ENCODE assay signal across 8 cellular contexts in the genomic region with DNA sequence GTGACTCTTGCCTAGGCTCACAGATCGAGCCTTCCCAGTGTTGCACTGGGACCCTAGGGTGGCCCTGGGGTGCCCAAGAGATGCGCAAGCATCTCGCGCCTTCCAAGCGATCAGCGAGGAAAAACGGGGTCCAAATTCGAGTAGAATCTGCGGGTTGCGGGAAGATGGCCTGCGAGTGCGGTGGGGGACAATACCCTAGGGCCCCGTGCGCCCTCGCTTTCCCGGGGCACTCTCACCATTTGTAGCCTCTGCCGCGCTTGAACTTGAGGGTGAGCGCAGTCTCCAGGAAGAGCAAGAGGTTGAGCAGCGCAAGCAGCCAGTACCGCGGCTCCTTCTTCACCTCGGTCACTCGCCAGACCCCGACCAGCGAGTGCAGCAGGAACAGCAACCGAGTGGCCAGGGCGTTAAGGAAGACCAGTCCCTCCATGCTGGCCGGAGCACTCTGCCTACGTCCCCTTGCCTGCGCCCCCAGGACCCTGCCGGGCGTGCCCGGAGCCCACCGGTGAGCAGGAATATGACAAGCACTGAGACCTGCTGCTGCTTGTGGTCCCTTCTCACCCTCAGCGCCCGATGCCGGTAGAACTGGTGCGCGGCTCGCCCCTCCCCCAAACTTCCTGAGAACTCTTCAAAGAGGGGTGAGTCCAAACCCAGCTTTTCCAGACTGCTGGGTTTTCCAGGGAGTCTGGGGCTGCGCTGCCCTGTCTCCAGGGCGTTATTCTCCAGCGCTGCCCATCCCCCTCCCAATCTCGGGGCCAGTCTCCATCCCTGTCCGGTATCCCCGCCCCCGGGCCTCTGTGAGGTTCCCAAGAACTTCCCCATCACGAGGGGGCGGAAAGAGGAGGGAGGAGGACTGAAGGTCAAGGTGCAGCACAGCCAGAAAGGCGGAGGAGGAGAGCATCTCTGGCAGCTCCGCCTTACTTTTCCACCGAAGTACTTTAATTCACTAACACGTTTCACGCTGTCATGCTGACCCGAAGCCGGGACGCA. TPM values are rescaled to one million over a fixed set of nuclear protein-coding genes. Genes with fewer than 3 reads are reported as not detected.
A peak's percentile ranks its signal among the peaks of the same experiment; 100 is the strongest.
DNase-seq lines count a peak whose midpoint lies in the region; ATAC-seq and TF ChIP-seq lines count a peak whose summit lies in the region.

A gene (minus strand): TSS at position 727 of the 987 bp plus-strand sequence. CDS start 300 bp downstream, at position 427.

- H3K4me1 Mint-ChIP-seq in GM23338: peaks cover 33% of the 10 kb centered on the region

- H3K27me3 ChIP-seq in GM23338 (ENCODE audit: insufficient read depth): peaks cover 39% of the 10 kb centered on the region
- H3K27me3 ChIP-seq in iPS-18a (ENCODE audit: control insufficient read depth, insufficient read depth, low read length): peaks cover 43% of the 10 kb centered on the region
- peaks cover 0 to 18% (median 14%) of the 10 kb centered on the region in 3 donors for H3K27me3 ChIP-seq in sigmoid colon

- no peak for TF ChIP-seq EP300 in sigmoid colon (IDR thresholded peaks at IDR 0.05)

- H3K4me2 ChIP-seq in GM23338: peak within 1 kb of the TSS; percentile 97

- H2AFZ ChIP-seq in GM23338: peak within 1 kb of the TSS; percentile 99

- H3F3A ChIP-seq in GM23338 (replicated peaks; ENCODE audit: low read depth): no peaks in the 10 kb centered on the region

- TF ChIP-seq CTCF in GM23338 (conservative IDR thresholded peaks at IDR 0.05; ENCODE audit: low read depth in 2 of 2): no peak
- no peak for TF ChIP-seq CTCF in sigmoid colon (IDR thresholded peaks at IDR 0.05)

- H3K27ac ChIP-seq in GM23338 (ENCODE audit: low read depth): no peak within 1 kb of the TSS
- H3K27ac ChIP-seq in iPS-18a (ENCODE audit: low read length): no peak within 1 kb of the TSS
- H3K27ac ChIP-seq in sigmoid colon: peak within 1 kb of the TSS in 3 of 4 donors; percentile 21 to 54 (median 43)

- H3K4me3 ChIP-seq in GM23338 (peak within 1 kb of the TSS; percentile 89), iPS-18a (ENCODE audit: low read length) (peak within 1 kb of the TSS; percentile 73), sigmoid colon (peak within 1 kb of the TSS; percentile 30 to 58 (median 46))

- WGBS in sigmoid colon, 2 donors: 4 to 13% methylated on average over 58 of the region's 58 CpGs

- no peak for TF ChIP-seq POLR2A in sigmoid colon (IDR thresholded peaks at IDR 0.05)

- no peaks in the 10 kb centered on the region for H3K36me3 Mint-ChIP-seq in GM23338 (ENCODE audit: low read depth)

- H3K4me1 ChIP-seq in GM23338 (ENCODE audit: insufficient read depth): peaks cover 23% of the 10 kb centered on the region; the same call in 1 of the 2 replicates
- peaks cover 9% of the 10 kb centered on the region for H3K4me1 ChIP-seq in iPS-18a (ENCODE audit: control insufficient read depth, low read depth, low read length)
- H3K4me1 ChIP-seq in sigmoid colon: peaks cover 0 to 15% (median 12%) of the 10 kb centered on the region in 4 donors

- no peak within 1 kb of the TSS for H3K27ac Mint-ChIP-seq in GM23338

- DNase-seq in GM23338 (ENCODE audit: low spot score) (peak; percentile 86), astrocyte of the hippocampus (ENCODE audit: low read depth, low spot score) (peak; percentile 66), sigmoid colon (peak; percentile 85), dedifferentiated amniotic fluid mesenchymal stem cell (ENCODE audit: extremely low spot score) (no peak), NCI-H524 treated with DMSO at 0.1 percent for 48 hours (lab: John Stamatoyannopoulos, UW) (no peak)

- H3K9ac ChIP-seq in iPS-18a (ENCODE audit: low read length): peak within 1 kb of the TSS; percentile 33

- no peaks in the 10 kb centered on the region for H3K9me2 ChIP-seq in GM23338 (ENCODE audit: insufficient read depth)

- H3K4me3 Mint-ChIP-seq in GM23338: peak within 1 kb of the TSS; percentile 94

- intact Hi-C loops in sigmoid colon (cut with DNase I): no loop called here

- peaks cover 19% of the 10 kb centered on the region for H3K27me3 Mint-ChIP-seq in GM23338 (ENCODE audit: insufficient read depth, low read depth, poor library complexity)

- H3K9me3 Mint-ChIP-seq in GM23338: no peaks in the 10 kb centered on the region

- no peaks in the 10 kb centered on the region for H3K9me3 ChIP-seq in iPS-18a (ENCODE audit: control insufficient read depth, low read depth, low read length)
- no peaks in the 10 kb centered on the region for H3K9me3 ChIP-seq in sigmoid colon

- H3K36me3 ChIP-seq in GM23338 (ENCODE audit: insufficient read depth): no peaks in the 10 kb centered on the region
- no peaks in the 10 kb centered on the region for H3K36me3 ChIP-seq in iPS-18a (ENCODE audit: control insufficient read depth, low read depth, low read length)
- no peaks in the 10 kb centered on the region for H3K36me3 ChIP-seq in sigmoid colon

- no peaks in the 10 kb centered on the region; the same call in 1 of the 2 replicates for H3K79me2 ChIP-seq in GM23338 (replicated peaks; ENCODE audit: insufficient read depth)

- ATAC-seq in GM23338 (peak; percentile 80), HG02938 (IDR thresholded peaks at IDR 0.05; ENCODE audit: unreplicated experiment) (no peak), GM19035 (IDR thresholded peaks at IDR 0.05; ENCODE audit: unreplicated experiment) (no peak)

- H4K20me1 ChIP-seq in GM23338 (replicated peaks; ENCODE audit: insufficient read depth): no peaks in the 10 kb centered on the region

TF ChIP-seq in GM23338, 12 proteins besides CTCF, POLR2A, EP300 and RAD21 (continues in another document):
- TF ChIP-seq POLR2AphosphoS5 (IDR thresholded peaks at IDR 0.05; ENCODE audit: low read depth): no peak
- TF ChIP-seq, protein P1, sequence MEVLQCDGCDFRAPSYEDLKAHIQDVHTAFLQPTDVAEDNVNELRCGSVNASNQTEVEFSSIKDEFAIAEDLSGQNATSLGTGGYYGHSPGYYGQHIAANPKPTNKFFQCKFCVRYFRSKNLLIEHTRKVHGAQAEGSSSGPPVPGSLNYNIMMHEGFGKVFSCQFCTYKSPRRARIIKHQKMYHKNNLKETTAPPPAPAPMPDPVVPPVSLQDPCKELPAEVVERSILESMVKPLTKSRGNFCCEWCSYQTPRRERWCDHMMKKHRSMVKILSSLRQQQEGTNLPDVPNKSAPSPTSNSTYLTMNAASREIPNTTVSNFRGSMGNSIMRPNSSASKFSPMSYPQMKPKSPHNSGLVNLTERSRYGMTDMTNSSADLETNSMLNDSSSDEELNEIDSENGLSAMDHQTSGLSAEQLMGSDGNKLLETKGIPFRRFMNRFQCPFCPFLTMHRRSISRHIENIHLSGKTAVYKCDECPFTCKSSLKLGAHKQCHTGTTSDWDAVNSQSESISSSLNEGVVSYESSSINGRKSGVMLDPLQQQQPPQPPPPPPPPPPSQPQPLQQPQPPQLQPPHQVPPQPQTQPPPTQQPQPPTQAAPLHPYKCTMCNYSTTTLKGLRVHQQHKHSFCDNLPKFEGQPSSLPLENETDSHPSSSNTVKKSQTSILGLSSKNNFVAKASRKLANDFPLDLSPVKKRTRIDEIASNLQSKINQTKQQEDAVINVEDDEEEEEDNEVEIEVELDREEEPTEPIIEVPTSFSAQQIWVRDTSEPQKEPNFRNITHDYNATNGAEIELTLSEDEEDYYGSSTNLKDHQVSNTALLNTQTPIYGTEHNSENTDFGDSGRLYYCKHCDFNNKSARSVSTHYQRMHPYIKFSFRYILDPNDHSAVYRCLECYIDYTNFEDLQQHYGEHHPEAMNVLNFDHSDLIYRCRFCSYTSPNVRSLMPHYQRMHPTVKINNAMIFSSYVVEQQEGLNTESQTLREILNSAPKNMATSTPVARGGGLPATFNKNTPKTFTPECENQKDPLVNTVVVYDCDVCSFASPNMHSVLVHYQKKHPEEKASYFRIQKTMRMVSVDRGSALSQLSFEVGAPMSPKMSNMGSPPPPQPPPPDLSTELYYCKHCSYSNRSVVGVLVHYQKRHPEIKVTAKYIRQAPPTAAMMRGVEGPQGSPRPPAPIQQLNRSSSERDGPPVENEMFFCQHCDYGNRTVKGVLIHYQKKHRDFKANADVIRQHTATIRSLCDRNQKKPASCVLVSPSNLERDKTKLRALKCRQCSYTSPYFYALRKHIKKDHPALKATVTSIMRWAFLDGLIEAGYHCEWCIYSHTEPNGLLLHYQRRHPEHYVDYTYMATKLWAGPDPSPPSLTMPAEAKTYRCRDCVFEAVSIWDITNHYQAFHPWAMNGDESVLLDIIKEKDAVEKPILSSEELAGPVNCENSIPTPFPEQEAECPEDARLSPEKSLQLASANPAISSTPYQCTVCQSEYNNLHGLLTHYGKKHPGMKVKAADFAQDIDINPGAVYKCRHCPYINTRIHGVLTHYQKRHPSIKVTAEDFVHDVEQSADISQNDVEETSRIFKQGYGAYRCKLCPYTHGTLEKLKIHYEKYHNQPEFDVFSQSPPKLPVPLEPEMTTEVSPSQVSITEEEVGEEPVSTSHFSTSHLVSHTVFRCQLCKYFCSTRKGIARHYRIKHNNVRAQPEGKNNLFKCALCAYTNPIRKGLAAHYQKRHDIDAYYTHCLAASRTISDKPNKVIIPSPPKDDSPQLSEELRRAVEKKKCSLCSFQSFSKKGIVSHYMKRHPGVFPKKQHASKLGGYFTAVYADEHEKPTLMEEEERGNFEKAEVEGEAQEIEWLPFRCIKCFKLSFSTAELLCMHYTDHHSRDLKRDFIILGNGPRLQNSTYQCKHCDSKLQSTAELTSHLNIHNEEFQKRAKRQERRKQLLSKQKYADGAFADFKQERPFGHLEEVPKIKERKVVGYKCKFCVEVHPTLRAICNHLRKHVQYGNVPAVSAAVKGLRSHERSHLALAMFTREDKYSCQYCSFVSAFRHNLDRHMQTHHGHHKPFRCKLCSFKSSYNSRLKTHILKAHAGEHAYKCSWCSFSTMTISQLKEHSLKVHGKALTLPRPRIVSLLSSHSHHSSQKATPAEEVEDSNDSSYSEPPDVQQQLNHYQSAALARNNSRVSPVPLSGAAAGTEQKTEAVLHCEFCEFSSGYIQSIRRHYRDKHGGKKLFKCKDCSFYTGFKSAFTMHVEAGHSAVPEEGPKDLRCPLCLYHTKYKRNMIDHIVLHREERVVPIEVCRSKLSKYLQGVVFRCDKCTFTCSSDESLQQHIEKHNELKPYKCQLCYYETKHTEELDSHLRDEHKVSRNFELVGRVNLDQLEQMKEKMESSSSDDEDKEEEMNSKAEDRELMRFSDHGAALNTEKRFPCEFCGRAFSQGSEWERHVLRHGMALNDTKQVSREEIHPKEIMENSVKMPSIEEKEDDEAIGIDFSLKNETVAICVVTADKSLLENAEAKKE (CRISPR knock-in tag; IDR thresholded peaks at IDR 0.05): 0 out of 2 replicates have a peak, but pooled peaks have one; percentile 49

RNA-seq across cellular contexts. Expression of the gene that starts here (rescaled TPM):
- 1.9 and 2.2 TPM in 2 replicates for total RNA-seq in GM23338 (2014; rRNA removed; shearing (Covaris generic))
- polyA plus RNA-seq in GM23338 (2016; fragmentation: Nextera tagmentation; extraction: Ambion mirVana): 1.0 and 1.5 TPM in 2 replicates
- total RNA-seq in sigmoid colon: 1 to 10 TPM in 1 of 4 donors, under 1 TPM in 3; 0.14 to 2.2 (median 0.43) TPM
- polyA plus RNA-seq in sigmoid colon: 1 to 10 TPM in 1 of 3 donors, under 1 TPM in 2; under 0.01 to 2.3 (median 0.29) TPM

Comparison
In these comparisons a context has a peak if more than half of its experiments do, and no peak if none do; other contexts are left out.
1. DNase-seq: peak in GM23338 (single experiment), astrocyte of the hippocampus (single experiment) and sigmoid colon (single experiment); none in dedifferentiated amniotic fluid mesenchymal stem cell (single experiment) and NCI-H524 treated with DMSO at 0.1 percent for 48 hours (single experiment).
2. H3K27ac ChIP-seq: peak in sigmoid colon (3 of 4); none in GM23338 (single experiment) and iPS-18a (single experiment).
3. Peak in every context shown above with its lines, with median percentiles within 50 percentile points of each other: H3K4me3 ChIP-seq.